8 cellular contexts compared by ENCODE assay signal in genomic region chr19:43474986-43475705, GRCh38. TPM values are rescaled to one million over a fixed set of nuclear protein-coding genes. Genes with fewer than 3 reads are reported as not detected.
DNase-seq lines count a peak whose midpoint lies in the region; ATAC-seq and TF ChIP-seq lines count a peak whose summit lies in the region.

No MANE protein-coding gene starts in this region.

- H3K27ac ChIP-seq in heart right ventricle (peak overlapping the region; percentile 35 to 84 (median 80)), thyroid gland (peak overlapping the region in 2 of 3 donors; percentile 3 to 55)

- peak overlapping the region; percentile 91 for H3K27ac Mint-ChIP-seq in T-helper 17 cell

- peaks cover 0 to 10% (median 0%) of the 10 kb centered on the region in 9 donors for H3K36me3 ChIP-seq in heart right ventricle
- no peaks in the 10 kb centered on the region for H3K36me3 ChIP-seq in thyroid gland

- DNase-seq in AG09309 (ENCODE audit: low read depth) (no peak), M059J (ENCODE audit: low read depth) (peak; percentile 67), T-helper 17 cell (peak; percentile 93 to 96 (median 96)), amniotic stem cell (lab: John Stamatoyannopoulos, UW) (peak; percentile 68), heart right ventricle (peak; percentile 96 to 97), pons (ENCODE audit: low spot score) (peak; percentile 88), thyroid gland (peak; percentile 87 to 90)

- intact Hi-C loops in heart right ventricle (cut with DNase I) (no loop called here), thyroid gland (cut with DNase I) (no loop called here)

- TF ChIP-seq POLR2A in thyroid gland (IDR thresholded peaks at IDR 0.05) = peak in 1 of 2 donors; percentile 50

- H3K4me3 Mint-ChIP-seq in T-helper 17 cell = peak overlapping the region; percentile 57

- 2% methylated on average over 46 of the region's 46 CpGs for WGBS in heart right ventricle, 2 donors
- WGBS in thyroid gland, 2 donors = 9 to 11% methylated on average over 36 to 38 of the region's 46 CpGs

- no peak for TF ChIP-seq CTCF in AG09309 (IDR thresholded peaks at IDR 0.05; ENCODE audit: control insufficient read depth, insufficient read depth, low read depth, low read length, missing control alignments)
- no peak for TF ChIP-seq CTCF in heart right ventricle (IDR thresholded peaks at IDR 0.05)
- no peak for TF ChIP-seq CTCF in thyroid gland (IDR thresholded peaks at IDR 0.05)

- peaks cover 12% of the 10 kb centered on the region for H3K4me1 Mint-ChIP-seq in T-helper 17 cell

- peaks cover 5% of the 10 kb centered on the region for H3K36me3 Mint-ChIP-seq in T-helper 17 cell (ENCODE audit: low read depth)

- no peaks in the 10 kb centered on the region for H3K9me3 ChIP-seq in T-helper 17 cell (ENCODE audit: control insufficient read depth, low read length, poor library complexity, severe bottlenecking)
- H3K9me3 ChIP-seq in heart right ventricle = no peaks in the 10 kb centered on the region
- no peaks in the 10 kb centered on the region for H3K9me3 ChIP-seq in thyroid gland

- H3K27me3 ChIP-seq in heart right ventricle (no peaks in the 10 kb centered on the region), thyroid gland (no peaks in the 10 kb centered on the region)

- ATAC-seq in GM19351 (IDR thresholded peaks at IDR 0.05; ENCODE audit: unreplicated experiment) (peak; percentile 87), T-helper 17 cell (peak; percentile 95), heart right ventricle (peak; percentile 94 to 98 (median 96))

- H3K4me1 ChIP-seq in heart right ventricle (peaks cover 0 to 15% (median 10%) of the 10 kb centered on the region in 9 donors), thyroid gland (peaks cover 0 to 7% of the 10 kb centered on the region in 2 donors)

- H3K4me3 ChIP-seq in AG09309 (ENCODE audit: control insufficient read depth, low read depth, low read length) (peak overlapping the region; percentile 15), heart right ventricle (peak overlapping the region in 9 of 10 donors; percentile 27 to 54 (median 50)), thyroid gland (replicated peaks in 1 of 3) (peak overlapping the region in 1 of 3 donors; percentile 20)

- no peaks in the 10 kb centered on the region for H3K27me3 Mint-ChIP-seq in T-helper 17 cell

RNA-seq across cellular contexts. Expression of gene LYPD3, which starts 9.7 kb away (rescaled TPM):
- total RNA-seq in M059J (2014; rRNA removed; shearing (Covaris generic)) = 0.27 and 0.34 TPM in 2 replicates
- 1 to 10 TPM; 5.1 to 7.4 TPM for total RNA-seq in T-helper 17 cell
- total RNA-seq in heart right ventricle = under 1 TPM in 8 of 10 donors, not detected in 2; 0.14 to 0.75 (median 0.37) TPM
- polyA plus RNA-seq in heart right ventricle = under 1 TPM; 0.29 to 0.42 TPM
- total RNA-seq in thyroid gland = under 1 TPM in 1 of 4 donors, not detected in 3; 0.78 TPM

RNA-seq across cellular contexts. Expression of gene PHLDB3, which starts 29.4 kb away (rescaled TPM):
- total RNA-seq in M059J (2014; rRNA removed; shearing (Covaris generic)) = 3.7 and 8.6 TPM in 2 replicates
- total RNA-seq in T-helper 17 cell = 10 to 100 TPM; 24.2 to 40.5 TPM
- 10 to 100 TPM in 1 of 10 donors, 1 to 10 TPM in 9; 4.1 to 10.0 (median 7.0) TPM for total RNA-seq in heart right ventricle
- polyA plus RNA-seq in heart right ventricle = 1 to 10 TPM; 4.0 to 5.7 TPM
- 10 to 100 TPM in 1 of 4 donors, 1 to 10 TPM in 3; 4.4 to 19.6 (median 7.4) TPM for total RNA-seq in thyroid gland

RNA-seq across cellular contexts. Expression of gene ETHE1, which starts 51.9 kb away (rescaled TPM):
- total RNA-seq in M059J (2014; rRNA removed; shearing (Covaris generic)) = 28.3 and 29.3 TPM in 2 replicates
- total RNA-seq in T-helper 17 cell = 10 to 100 TPM; 21.0 to 30.3 TPM
- total RNA-seq in heart right ventricle = 10 to 100 TPM in 9 of 10 donors, 1 to 10 TPM in 1; 8.7 to 21.3 (median 13.0) TPM
- polyA plus RNA-seq in heart right ventricle = 10 to 100 TPM in 1 of 2 donors, 1 to 10 TPM in 1; 5.1 to 23.6 TPM
- total RNA-seq in thyroid gland = 10 to 100 TPM; 22.4 to 61.9 (median 32.5) TPM

RNA-seq across cellular contexts. Expression of gene ZNF575, which starts 57.8 kb away (rescaled TPM):
- total RNA-seq in M059J (2014; rRNA removed; shearing (Covaris generic)) = not detected in 2 replicates
- total RNA-seq in T-helper 17 cell (1 to 10 TPM; 4.0 to 4.3 TPM), heart right ventricle (1 to 10 TPM in 7 of 10 donors, under 1 TPM in 3; 0.45 to 2.0 (median 1.3) TPM), thyroid gland (1 to 10 TPM in 1 of 4 donors, not detected in 3; 1.4 TPM)
- under 1 TPM; 0.54 to 0.80 TPM for polyA plus RNA-seq in heart right ventricle
